Comparison of ENCODE assay signal across 8 cellular contexts in genomic region chr17:50055055-50055425, GRCh38. TPM values are rescaled to one million over a fixed set of nuclear protein-coding genes. Genes with fewer than 3 reads are reported as not detected.
DNase-seq lines count a peak whose midpoint lies in the region; ATAC-seq and TF ChIP-seq lines count a peak whose summit lies in the region.

No MANE protein-coding gene starts in this region.

- peak overlapping the region; percentile 75 for H2BK5ac ChIP-seq in mesenchymal stem cell (ENCODE audit: low read depth, low read length, poor library complexity, severe bottlenecking)

- H2BK15ac ChIP-seq in mesenchymal stem cell (ENCODE audit: low read depth, poor library complexity, severe bottlenecking), result peak overlapping the region; percentile 45

- intact Hi-C loops in dorsolateral prefrontal cortex (cut with DNase I), result no loop called here

- peak overlapping the region; percentile 79 to 88 for H2BK12ac ChIP-seq in mesenchymal stem cell (ENCODE audit: low read length in 2 of 2)

- H3K4me3 ChIP-seq in dorsolateral prefrontal cortex (peak overlapping the region; percentile 58 to 89 (median 76)), mesenchymal stem cell (ENCODE audit: insufficient read depth in 1 of 2, low read depth in 1 of 2, low read length in 2 of 2) (peak overlapping the region; percentile 84 to 87)

- peak overlapping the region in 1 of 2 experiments; percentile 19 for H3K14ac ChIP-seq in mesenchymal stem cell (ENCODE audit: low read length in 2 of 2)

- in situ Hi-C loops in ACHN (cut with HindIII; ENCODE audit: low pct_ligation_motif_present, low pct_unique_long_range_greater_than_20kb, low sequenced_read_pairs), result no loop called here

- H2AFZ ChIP-seq in mesenchymal stem cell (ENCODE audit: low read depth, low read length), result no peak overlapping the region

- DNase-seq in ACHN (peak; percentile 89), HPDE6-E6E7 (ENCODE audit: extremely low spot score) (peak; percentile 87), SHP77 treated with DMSO at 0.1 percent for 48 hours (lab: John Stamatoyannopoulos, UW) (peak; percentile 70), dorsolateral prefrontal cortex (peak in 7 of 10 donors; percentile 45 to 79 (median 63)), mesenchymal stem cell (no peak), ureter (ENCODE audit: low spot score) (peak; percentile 84)
- no peak for DNase-seq in effector CD8-positive, alpha-beta T cell (lab: John Stamatoyannopoulos, UW)

- H3K4me1 ChIP-seq in mesenchymal stem cell (ENCODE audit: control insufficient read depth, insufficient read depth, low read depth, low read length), result peaks cover 50% of the 10 kb centered on the region

- peak overlapping the region; percentile 86 for H3K4me2 ChIP-seq in mesenchymal stem cell (ENCODE audit: low read length, poor library complexity, severe bottlenecking)

- peak overlapping the region; percentile 87 for H2AK5ac ChIP-seq in mesenchymal stem cell (ENCODE audit: low read length, severe bottlenecking)

- peak overlapping the region; percentile 92 for H4K91ac ChIP-seq in mesenchymal stem cell (ENCODE audit: low read length)

- peak overlapping the region; percentile 79 for H3K9ac ChIP-seq in mesenchymal stem cell (ENCODE audit: low read length)

- H3K18ac ChIP-seq in mesenchymal stem cell (ENCODE audit: low read depth in 1 of 2, low read length in 2 of 2), result peak overlapping the region; percentile 74 to 84

- no peaks in the 10 kb centered on the region for H3K9me3 ChIP-seq in mesenchymal stem cell (ENCODE audit: control insufficient read depth, low read length)

- peak overlapping the region; percentile 90 for H4K8ac ChIP-seq in mesenchymal stem cell (ENCODE audit: low read length)

- WGBS in mesenchymal stem cell, result 16% methylated on average over 12 of the region's 14 CpGs

- H3K36me3 ChIP-seq in mesenchymal stem cell (ENCODE audit: control insufficient read depth in 1 of 2, insufficient read depth in 2 of 2, low read depth in 1 of 2, low read length in 2 of 2), result peaks cover 0 to 16% of the 10 kb centered on the region in 2 experiments

- H3K23ac ChIP-seq in mesenchymal stem cell (ENCODE audit: low read length in 2 of 2), result no peak overlapping the region

- H3K27ac ChIP-seq in dorsolateral prefrontal cortex, result peak overlapping the region in 56 of 59 donors; percentile 11 to 93 (median 80)
- peak overlapping the region; percentile 96 for H3K27ac ChIP-seq in mesenchymal stem cell (ENCODE audit: low read length, poor library complexity, severe bottlenecking)

- H2BK120ac ChIP-seq in mesenchymal stem cell (ENCODE audit: low read depth, low read length), result peak overlapping the region; percentile 86

- no peak for TF ChIP-seq CTCF in dorsolateral prefrontal cortex (IDR thresholded peaks at IDR 0.05 in 54 of 56, conservative IDR thresholded peaks at IDR 0.05 in 2 of 56; ENCODE audit: low read depth in 1 of 56, partially characterized antibody in 56 of 56)

- ATAC-seq in GM18520 (IDR thresholded peaks at IDR 0.05; ENCODE audit: unreplicated experiment), result no peak

- H3K79me1 ChIP-seq in mesenchymal stem cell (replicated peaks; ENCODE audit: low read length, poor library complexity, severe bottlenecking), result no peaks in the 10 kb centered on the region

- H3K4ac ChIP-seq in mesenchymal stem cell (ENCODE audit: low read depth in 1 of 2, low read length in 2 of 2), result peak overlapping the region; percentile 67 to 92

- H3K27me3 ChIP-seq in dorsolateral prefrontal cortex (no peaks in the 10 kb centered on the region), mesenchymal stem cell (ENCODE audit: control insufficient read depth in 1 of 2, insufficient read depth in 1 of 2, low read length in 2 of 2) (no peaks in the 10 kb centered on the region)

RNA-seq across cellular contexts. Expression of gene ITGA3, which starts 0.9 kb away (rescaled TPM):
- total RNA-seq in dorsolateral prefrontal cortex, result 10 to 100 TPM; 12.7 to 53.3 (median 33.2) TPM
- 136 TPM for polyA plus RNA-seq in mesenchymal stem cell (2013, experiment 1 of 2)
- 138 TPM for polyA plus RNA-seq in mesenchymal stem cell (2013, experiment 2 of 2)
- 211 TPM for total RNA-seq in ureter

RNA-seq across cellular contexts. Expression of gene PDK2, which starts 40.1 kb away (rescaled TPM):
- 100 to 1,000 TPM in 115 of 120 experiments, 10 to 100 TPM in 5; 87.1 to 176 (median 131) TPM for total RNA-seq in dorsolateral prefrontal cortex
- 43.1 TPM for polyA plus RNA-seq in mesenchymal stem cell (2013, experiment 1 of 2)
- 39.6 TPM for polyA plus RNA-seq in mesenchymal stem cell (2013, experiment 2 of 2)
- 25.7 TPM for total RNA-seq in ureter

Comparison
In these comparisons a context has a peak if more than half of its experiments do, and no peak if none do; other contexts are left out.
1. DNase-seq: peak in ACHN (single experiment), HPDE6-E6E7 (single experiment), SHP77 treated with DMSO at 0.1 percent for 48 hours (single experiment), dorsolateral prefrontal cortex (7 of 10) and ureter (single experiment); none in mesenchymal stem cell (single experiment) and effector CD8-positive, alpha-beta T cell (single experiment).